In the genomic region with DNA sequence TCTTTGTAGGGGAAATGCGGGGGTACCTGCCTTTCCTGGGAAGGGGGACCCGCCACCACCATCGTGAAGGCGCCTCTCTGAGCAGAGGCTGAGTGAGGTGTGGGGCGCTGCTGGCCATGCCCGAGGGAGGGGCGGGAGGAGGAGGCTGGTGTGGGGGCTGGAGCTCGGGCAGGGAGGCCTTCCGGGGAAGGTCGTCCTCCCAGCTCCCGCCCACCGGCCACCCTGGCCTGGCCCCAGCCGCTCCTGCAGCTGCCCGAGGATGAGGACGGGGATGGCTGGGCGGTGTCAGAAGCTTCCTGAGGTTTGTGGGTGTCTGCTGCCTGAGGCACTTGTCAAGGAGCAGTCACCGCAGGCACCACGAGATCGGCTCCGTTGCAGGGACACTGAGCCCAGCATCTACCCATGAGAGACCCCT, we compare ENCODE assay signal across 8 cellular contexts. TPM values are rescaled to one million over a fixed set of nuclear protein-coding genes. Genes with fewer than 3 reads are reported as not detected.
DNase-seq lines count a peak whose midpoint lies in the region; ATAC-seq, FAIRE-seq and TF ChIP-seq lines count a peak whose summit lies in the region.

No MANE protein-coding gene starts in this region.

- H3K9me3 ChIP-seq in kidney (ENCODE audit: control insufficient read depth in 1 of 2, low read length in 2 of 2) (no peaks in the 10 kb centered on the region), smooth muscle cell (replicated peaks; ENCODE audit: low read depth) (no peaks in the 10 kb centered on the region)

- peaks cover 22% of the 10 kb centered on the region for H3K79me2 ChIP-seq in smooth muscle cell (ENCODE audit: low read depth)

- TF ChIP-seq CTCF in HL-60 (IDR thresholded peaks at IDR 0.05; ENCODE audit: insufficient read depth, low read length) (no peak), kidney (IDR thresholded peaks at IDR 0.05; ENCODE audit: borderline replicate concordance, extremely low read depth, insufficient read depth) (no peak), smooth muscle cell (IDR thresholded peaks at IDR 0.05; ENCODE audit: borderline replicate concordance, insufficient read depth, poor library complexity, severe bottlenecking) (no peak)

- peaks cover 11% of the 10 kb centered on the region for H3F3A ChIP-seq in smooth muscle cell (ENCODE audit: low read depth)

- H3K4me2 ChIP-seq in smooth muscle cell, result peak overlapping the region; percentile 72

- no peak for ATAC-seq in GM19455 (IDR thresholded peaks at IDR 0.05; ENCODE audit: unreplicated experiment)

- H3K36me3 ChIP-seq in kidney (ENCODE audit: control insufficient read depth in 1 of 2, insufficient read depth in 2 of 2, low read length in 2 of 2) (peaks cover 0 to 7% of the 10 kb centered on the region in 2 donors), smooth muscle cell (ENCODE audit: low read depth) (no peaks in the 10 kb centered on the region)

- H3K9ac ChIP-seq in kidney (ENCODE audit: low read length in 2 of 2) (peak overlapping the region; percentile 43 to 65), smooth muscle cell (ENCODE audit: low read depth) (no peak overlapping the region)

- no peak overlapping the region for H3K4me3 ChIP-seq in HL-60 (replicated peaks; ENCODE audit: insufficient read depth, low read length)
- H3K4me3 ChIP-seq in kidney (ENCODE audit: low read length in 2 of 2), result peak overlapping the region in 1 of 2 donors; percentile 47
- no peak overlapping the region for H3K4me3 ChIP-seq in smooth muscle cell

- intact Hi-C loops in kidney (cut with DNase I), result no loop called here

- H4K20me1 ChIP-seq in smooth muscle cell (ENCODE audit: low read depth), result peaks cover 43% of the 10 kb centered on the region

- H3K27ac ChIP-seq in HL-60 (replicated peaks), result peak overlapping the region; percentile 36; the same call in 1 of the 2 replicates
- H3K27ac ChIP-seq in angular gyrus (ENCODE audit: low read depth, low read length), result peak overlapping the region; percentile 64
- peak overlapping the region; percentile 92 to 95 for H3K27ac ChIP-seq in kidney (ENCODE audit: low read depth in 2 of 2, low read length in 2 of 2)
- H3K27ac ChIP-seq in smooth muscle cell (ENCODE audit: low read depth), result peak overlapping the region; percentile 67

- FAIRE-seq in kidney (lab: Jason Lieb, UNC), result no peak

- H2AFZ ChIP-seq in smooth muscle cell (ENCODE audit: low read depth), result no peak overlapping the region

- 49% methylated on average over 11 of the region's 20 CpGs for WGBS in smooth muscle cell (ENCODE audit: low lambda C conversion rate)

- H3K27me3 ChIP-seq in HL-60 (ENCODE audit: insufficient read depth, poor library complexity, severe bottlenecking), result no peaks in the 10 kb centered on the region
- no peaks in the 10 kb centered on the region for H3K27me3 ChIP-seq in smooth muscle cell (ENCODE audit: low read depth)

- H3K4me1 ChIP-seq in kidney (ENCODE audit: control insufficient read depth in 1 of 2, insufficient read depth in 1 of 2, low read depth in 1 of 2, low read length in 2 of 2) (peaks cover 23 to 60% of the 10 kb centered on the region in 2 donors), smooth muscle cell (ENCODE audit: low read depth) (peaks cover 27% of the 10 kb centered on the region)

- no peak for DNase-seq in HL-60 (ENCODE audit: low read depth in 1 of 2, low spot score in 1 of 2)
- DNase-seq in kidney, result peak; percentile 84
- DNase-seq in smooth muscle cell (lab: John Stamatoyannopoulos, UW; ENCODE audit: unreplicated experiment), result no peak
- no peak for DNase-seq in HuH-7.5 (ENCODE audit: low spot score)
- no peak for DNase-seq in pons (ENCODE audit: low spot score)
- DNase-seq in SHP77 (lab: John Stamatoyannopoulos, UW), result no peak

RNA-seq across cellular contexts. Expression of a gene that starts 11.4 kb away (rescaled TPM):
- 24.3 TPM for total RNA-seq in kidney
- 12.9 TPM for polyA plus RNA-seq in kidney (ENCODE audit: insufficient read depth, low read depth, low replicate concordance)
- 6.9 and 13.2 TPM in 2 replicates for total RNA-seq in smooth muscle cell
- 8.3 and 9.3 TPM in 2 replicates for polyA plus RNA-seq in smooth muscle cell

Comparison
In these comparisons a context has a peak if more than half of its experiments do, and no peak if none do; other contexts are left out.
1. H3K27ac ChIP-seq: peak in every context shown above with its lines; median percentile 94 in kidney; 67 in smooth muscle cell; 64 in angular gyrus; 36 in HL-60.